Comparison of ENCODE assay signal across 26 cellular contexts in genomic region chr6:105321207-105321606, GRCh38.
DNase-seq lines count a peak whose midpoint lies in the region; ATAC-seq and TF ChIP-seq lines count a peak whose summit lies in the region.
"Had no signal": no experiment of that assay in that cellular context is flagged by ENCODE, and none has a peak within 500 bp of the region (broad histone marks: within the 10 kb centered on the region; RNA-seq: fewer than 3 reads in every experiment).

No MANE protein-coding gene starts in this region.

- H3K9me3 Mint-ChIP-seq in MCF 10A (ENCODE audit: unreplicated experiment) (no peaks in the 10 kb centered on the region), type B pancreatic cell (no peaks in the 10 kb centered on the region)
- H3K9me3 Mint-ChIP-seq: activated CD4-positive, alpha-beta T cell treated with anti-CD3 and anti-CD28 coated beads, Interleukin-2, amount 10 ng/mL, durations not matched to agents 24 days and 14 days; CD8-positive, alpha-beta T cell; naive B cell; stimulated activated naive CD8-positive, alpha-beta T cell treated with anti-CD3 and anti-CD28 coated beads, Interleukin-15, Interleukin-2, amounts not matched to agents 100 ng/mL and 50 ng/mL, for 24 hours had no signal

- CTCF ChIA-PET in MCF 10A (lab: Yijun Ruan, JAX): interaction anchor here (2.0 kb wide), 1 partner anchor 43 kb away, joined by 12 read pairs; no protein-coding TSS in a partner anchor

- no peak overlapping the region for H3K4me3 ChIP-seq in breast epithelium
- H3K4me3 ChIP-seq: right lobe of liver, spleen, vagina had no signal

- POLR2A ChIA-PET in MCF 10A (lab: Yijun Ruan, JAX): interaction anchor here (0.7 to 4.9 kb wide), 2 partner anchors 81 to 631 kb away, joined by 4 to 25 read pairs; partner anchors contain the start of gene PREP

- H3K27ac Mint-ChIP-seq in MCF 10A (ENCODE audit: low read depth, unreplicated experiment): no peak overlapping the region
- H3K27ac Mint-ChIP-seq in type B pancreatic cell: no peak overlapping the region
- H3K27ac Mint-ChIP-seq: activated CD4-positive, alpha-beta T cell treated with anti-CD3 and anti-CD28 coated beads, Interleukin-2, amount 10 ng/mL, durations not matched to agents 24 days and 14 days; activated naive CD8-positive, alpha-beta T cell; CD8-positive, alpha-beta T cell; naive B cell; progenitor cell of endocrine pancreas; stimulated activated naive CD8-positive, alpha-beta T cell treated with anti-CD3 and anti-CD28 coated beads, Interleukin-15, Interleukin-2, amounts not matched to agents 100 ng/mL and 50 ng/mL, for 24 hours had no signal

- DNase-seq in breast epithelium (ENCODE audit: low spot score in 2 of 2): peak; percentile 66 to 68
- no peak for DNase-seq in MCF 10A (ENCODE audit: unreplicated experiment)
- DNase-seq in NCI-H345 treated with DMSO at 0.1 percent for 48 hours (lab: John Stamatoyannopoulos, UW; ENCODE audit: unreplicated experiment): peak; percentile 86
- DNase-seq in left lobe of liver (ENCODE audit: low spot score): no peak
- no peak for DNase-seq in iPS-NIHi11 (ENCODE audit: low spot score)
- DNase-seq in caudate nucleus (lab: John Stamatoyannopoulos, UW): no peak
- DNase-seq in type B pancreatic cell (ENCODE audit: extremely low spot score, unreplicated experiment): no peak
- DNase-seq: activated CD4-positive, alpha-beta T cell treated with anti-CD3 and anti-CD28 coated beads, Interleukin-2, amount 10 ng/mL, durations not matched to agents 24 days and 14 days; activated effector memory CD4-positive, alpha-beta T cell treated with anti-CD3 and anti-CD28 coated beads, Interleukin-2, amount 50 U/mL, for 16 hours; CD8-positive, alpha-beta T cell; effector CD4-positive, alpha-beta T cell; left ventricle myocardium superior; naive B cell; NCI-H1417 treated with DMSO at 0.1 percent for 48 hours; NCI-H2081 treated with DMSO at 0.1 percent for 48 hours; NCI-H526 treated with DMSO at 0.1 percent for 48 hours; SIG-M5; spleen; stimulated activated CD4-positive, alpha-beta T cell treated with anti-CD3 and anti-CD28 coated beads, Interleukin-2, amount 100 ng/mL, for 24 hours had no signal

- H3K4me3 Mint-ChIP-seq in MCF 10A (ENCODE audit: unreplicated experiment): no peak overlapping the region
- H3K4me3 Mint-ChIP-seq in type B pancreatic cell: no peak overlapping the region
- H3K4me3 Mint-ChIP-seq: activated CD4-positive, alpha-beta T cell treated with anti-CD3 and anti-CD28 coated beads, Interleukin-2, amount 10 ng/mL, durations not matched to agents 24 days and 14 days; activated naive CD8-positive, alpha-beta T cell; CD8-positive, alpha-beta T cell; naive B cell; stimulated activated naive CD8-positive, alpha-beta T cell treated with anti-CD3 and anti-CD28 coated beads, Interleukin-15, Interleukin-2, amounts not matched to agents 100 ng/mL and 50 ng/mL, for 24 hours had no signal

- no peaks in the 10 kb centered on the region for H3K27me3 ChIP-seq in breast epithelium
- H3K27me3 ChIP-seq: neutrophil, right lobe of liver, spleen, vagina had no signal

- BruUV-seq in MCF 10A (replicated peaks; lab: Mats Ljungman, UMichigan): no TSS peak

- H3K36me3 Mint-ChIP-seq in MCF 10A (ENCODE audit: insufficient read depth, unreplicated experiment): peaks cover 40% of the 10 kb centered on the region
- H3K36me3 Mint-ChIP-seq in type B pancreatic cell: peaks cover 40% of the 10 kb centered on the region

- H3K4me1 ChIP-seq in breast epithelium: peaks cover 0 to 4% of the 10 kb centered on the region in 2 donors
- H3K4me1 ChIP-seq: right lobe of liver, spleen had no signal

- peak; percentile 64 for ATAC-seq in left lobe of liver
- ATAC-seq in GM19328 (IDR thresholded peaks at IDR 0.05; ENCODE audit: unreplicated experiment): no peak
- ATAC-seq: CD8-positive, alpha-beta T cell had no signal

- no peak for TF ChIP-seq POLR2A in breast epithelium (IDR thresholded peaks at IDR 0.05)

- TF ChIP-seq CTCF in breast epithelium (IDR thresholded peaks at IDR 0.05): no peak
- TF ChIP-seq CTCF in MCF 10A (IDR thresholded peaks at IDR 0.05; ENCODE audit: unreplicated experiment): no peak
- no peak for TF ChIP-seq CTCF in type B pancreatic cell (conservative IDR thresholded peaks at IDR 0.05)

- H3K9me3 ChIP-seq in breast epithelium: no peaks in the 10 kb centered on the region
- H3K9me3 ChIP-seq: neutrophil, right lobe of liver, spleen, vagina had no signal

- H3K27me3 Mint-ChIP-seq in MCF 10A (ENCODE audit: insufficient read depth, unreplicated experiment) (no peaks in the 10 kb centered on the region), type B pancreatic cell (no peaks in the 10 kb centered on the region)
- H3K27me3 Mint-ChIP-seq: activated CD4-positive, alpha-beta T cell treated with anti-CD3 and anti-CD28 coated beads, Interleukin-2, amount 10 ng/mL, durations not matched to agents 24 days and 14 days; activated naive CD8-positive, alpha-beta T cell; naive B cell; progenitor cell of endocrine pancreas; stimulated activated naive CD8-positive, alpha-beta T cell treated with anti-CD3 and anti-CD28 coated beads, Interleukin-15, Interleukin-2, amounts not matched to agents 100 ng/mL and 50 ng/mL, for 24 hours had no signal

- peaks cover 34% of the 10 kb centered on the region for H3K4me1 Mint-ChIP-seq in MCF 10A (ENCODE audit: insufficient read depth, unreplicated experiment)
- H3K4me1 Mint-ChIP-seq in type B pancreatic cell (ENCODE audit: unreplicated experiment): peaks cover 23% of the 10 kb centered on the region
- H3K4me1 Mint-ChIP-seq: activated CD4-positive, alpha-beta T cell treated with anti-CD3 and anti-CD28 coated beads, Interleukin-2, amount 10 ng/mL, durations not matched to agents 24 days and 14 days; naive B cell had no signal

- intact Hi-C loops in breast epithelium (cut with DNase I; ENCODE audit: low total_unique reads) (no loop called here), MCF 10A (cut with micrococcal nuclease) (no loop called here)

- H3K36me3 ChIP-seq in breast epithelium: no peaks in the 10 kb centered on the region

- H3K27ac ChIP-seq in breast epithelium: no peak overlapping the region
- H3K27ac ChIP-seq in caudate nucleus (ENCODE audit: low read depth, low read length): no peak overlapping the region
- H3K27ac ChIP-seq: neutrophil, right lobe of liver, spleen, vagina had no signal

Comparison
In these comparisons a context has a peak if more than half of its experiments do, and no peak if none do; other contexts are left out.
1. DNase-seq: peak in breast epithelium (2 of 2) and NCI-H345 treated with DMSO at 0.1 percent for 48 hours (single experiment); none in MCF 10A (single experiment), left lobe of liver (single experiment), iPS-NIHi11 (single experiment), caudate nucleus (0 of 61) and type B pancreatic cell (single experiment).